In the genomic region with DNA sequence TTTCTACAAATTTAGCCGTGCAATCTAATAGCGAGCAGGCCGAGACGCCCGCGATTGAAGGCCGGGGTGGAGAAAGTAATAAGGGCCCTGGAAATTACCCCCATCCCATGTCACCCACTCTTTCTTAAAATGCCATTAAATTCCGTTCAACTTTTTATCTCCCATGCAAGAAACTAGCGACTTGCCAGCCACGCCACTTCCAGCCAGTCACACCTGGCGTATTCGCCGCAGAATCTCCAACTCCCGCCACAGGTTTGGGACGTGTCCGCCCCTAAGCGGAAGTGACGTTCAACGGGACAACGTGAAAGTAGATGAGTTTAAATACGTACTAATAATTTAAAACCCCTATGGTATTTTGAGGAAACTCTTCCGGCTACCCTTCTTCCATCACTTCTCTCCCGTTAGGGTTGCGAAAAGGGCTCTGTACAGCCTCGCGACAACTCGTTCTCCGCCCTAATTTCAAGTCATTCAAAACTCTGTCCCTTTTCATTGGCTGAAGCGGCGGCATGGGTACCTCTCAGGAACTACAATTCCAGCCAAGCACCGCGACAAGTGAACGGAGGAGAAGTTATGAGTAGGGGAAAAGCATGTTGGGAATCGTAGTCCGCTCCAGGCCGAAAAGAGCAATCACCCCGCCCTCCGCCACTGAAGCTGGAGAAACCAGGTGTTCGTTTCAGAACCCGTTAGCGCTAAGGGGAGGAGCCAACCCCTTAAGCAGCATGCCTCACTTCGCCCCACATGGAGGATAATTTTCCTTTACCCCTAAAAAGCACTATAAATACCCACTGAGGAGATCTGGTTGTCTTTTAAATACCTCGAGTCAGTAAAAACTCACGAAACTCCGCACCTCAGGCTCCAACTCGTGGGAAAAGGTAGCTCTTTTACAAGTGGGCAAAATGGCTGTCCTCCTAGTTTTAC, we compare ENCODE assay signal across 1 cellular context.
TF ChIP-seq lines count a peak whose summit lies in the region.

A gene (minus strand): TSS at position 906 of the 918 bp plus-strand sequence.

TF ChIP-seq in SK-N-SH, 30 proteins besides CTCF, POLR2A, EP300 and RAD21 (continued from another document):
- TF ChIP-seq, protein P1, sequence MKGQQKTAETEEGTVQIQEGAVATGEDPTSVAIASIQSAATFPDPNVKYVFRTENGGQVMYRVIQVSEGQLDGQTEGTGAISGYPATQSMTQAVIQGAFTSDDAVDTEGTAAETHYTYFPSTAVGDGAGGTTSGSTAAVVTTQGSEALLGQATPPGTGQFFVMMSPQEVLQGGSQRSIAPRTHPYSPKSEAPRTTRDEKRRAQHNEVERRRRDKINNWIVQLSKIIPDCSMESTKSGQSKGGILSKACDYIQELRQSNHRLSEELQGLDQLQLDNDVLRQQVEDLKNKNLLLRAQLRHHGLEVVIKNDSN (IDR thresholded peaks at IDR 0.05; ENCODE audit: borderline replicate concordance, low read depth) = no peak; the same call in 1 of the 2 replicates
- TF ChIP-seq RXRA (IDR thresholded peaks at IDR 0.05; ENCODE audit: borderline replicate concordance, low read depth) (no peak), FOSL2 (IDR thresholded peaks at IDR 0.05; ENCODE audit: borderline replicate concordance, low read depth) (no peak), TCF12 (IDR thresholded peaks at IDR 0.05) (0 out of 2 replicates have a peak, but pooled peaks have one; percentile 11), EZH2phosphoT487 (IDR thresholded peaks at IDR 0.05; ENCODE audit: borderline replicate concordance, low read depth) (no peak), GABPA (IDR thresholded peaks at IDR 0.05; ENCODE audit: low read depth) (peak; percentile 78), TEAD4 (IDR thresholded peaks at IDR 0.05; ENCODE audit: borderline replicate concordance, insufficient read depth) (no peak), GATA2 (CRISPR knock-in tag; IDR thresholded peaks at IDR 0.05) (no peak), NRF1 (IDR thresholded peaks at IDR 0.05; ENCODE audit: low read depth, low read length) (no peak), CHD2 (IDR thresholded peaks at IDR 0.05; ENCODE audit: low read length, partially characterized antibody) (peak; percentile 97), SMC3 (IDR thresholded peaks at IDR 0.05; ENCODE audit: low read depth, low read length) (no peak), FOXJ3 (CRISPR knock-in tag; IDR thresholded peaks at IDR 0.05) (no peak), FOXM1 (IDR thresholded peaks at IDR 0.05; ENCODE audit: low read depth) (no peak), ELF1 (IDR thresholded peaks at IDR 0.05) (peak; percentile 28; the same call in 1 of the 2 replicates), YY1 (IDR thresholded peaks at IDR 0.05; ENCODE audit: low read depth) (peak; percentile 89; the same call in 1 of the 2 replicates), TAF1 (IDR thresholded peaks at IDR 0.05; ENCODE audit: borderline replicate concordance, low read depth, low read length) (0 out of 2 replicates have a peak, but pooled peaks have one; percentile 28), NFIC (IDR thresholded peaks at IDR 0.05; ENCODE audit: borderline replicate concordance) (no peak), JUND (IDR thresholded peaks at IDR 0.05) (no peak)
- TF ChIP-seq, protein P2, sequence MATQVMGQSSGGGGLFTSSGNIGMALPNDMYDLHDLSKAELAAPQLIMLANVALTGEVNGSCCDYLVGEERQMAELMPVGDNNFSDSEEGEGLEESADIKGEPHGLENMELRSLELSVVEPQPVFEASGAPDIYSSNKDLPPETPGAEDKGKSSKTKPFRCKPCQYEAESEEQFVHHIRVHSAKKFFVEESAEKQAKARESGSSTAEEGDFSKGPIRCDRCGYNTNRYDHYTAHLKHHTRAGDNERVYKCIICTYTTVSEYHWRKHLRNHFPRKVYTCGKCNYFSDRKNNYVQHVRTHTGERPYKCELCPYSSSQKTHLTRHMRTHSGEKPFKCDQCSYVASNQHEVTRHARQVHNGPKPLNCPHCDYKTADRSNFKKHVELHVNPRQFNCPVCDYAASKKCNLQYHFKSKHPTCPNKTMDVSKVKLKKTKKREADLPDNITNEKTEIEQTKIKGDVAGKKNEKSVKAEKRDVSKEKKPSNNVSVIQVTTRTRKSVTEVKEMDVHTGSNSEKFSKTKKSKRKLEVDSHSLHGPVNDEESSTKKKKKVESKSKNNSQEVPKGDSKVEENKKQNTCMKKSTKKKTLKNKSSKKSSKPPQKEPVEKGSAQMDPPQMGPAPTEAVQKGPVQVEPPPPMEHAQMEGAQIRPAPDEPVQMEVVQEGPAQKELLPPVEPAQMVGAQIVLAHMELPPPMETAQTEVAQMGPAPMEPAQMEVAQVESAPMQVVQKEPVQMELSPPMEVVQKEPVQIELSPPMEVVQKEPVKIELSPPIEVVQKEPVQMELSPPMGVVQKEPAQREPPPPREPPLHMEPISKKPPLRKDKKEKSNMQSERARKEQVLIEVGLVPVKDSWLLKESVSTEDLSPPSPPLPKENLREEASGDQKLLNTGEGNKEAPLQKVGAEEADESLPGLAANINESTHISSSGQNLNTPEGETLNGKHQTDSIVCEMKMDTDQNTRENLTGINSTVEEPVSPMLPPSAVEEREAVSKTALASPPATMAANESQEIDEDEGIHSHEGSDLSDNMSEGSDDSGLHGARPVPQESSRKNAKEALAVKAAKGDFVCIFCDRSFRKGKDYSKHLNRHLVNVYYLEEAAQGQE (IDR thresholded peaks at IDR 0.05; ENCODE audit: low read depth, low read length) = 0 out of 2 replicates have a peak, but pooled peaks have one; percentile 24
- TF ChIP-seq, protein P3, sequence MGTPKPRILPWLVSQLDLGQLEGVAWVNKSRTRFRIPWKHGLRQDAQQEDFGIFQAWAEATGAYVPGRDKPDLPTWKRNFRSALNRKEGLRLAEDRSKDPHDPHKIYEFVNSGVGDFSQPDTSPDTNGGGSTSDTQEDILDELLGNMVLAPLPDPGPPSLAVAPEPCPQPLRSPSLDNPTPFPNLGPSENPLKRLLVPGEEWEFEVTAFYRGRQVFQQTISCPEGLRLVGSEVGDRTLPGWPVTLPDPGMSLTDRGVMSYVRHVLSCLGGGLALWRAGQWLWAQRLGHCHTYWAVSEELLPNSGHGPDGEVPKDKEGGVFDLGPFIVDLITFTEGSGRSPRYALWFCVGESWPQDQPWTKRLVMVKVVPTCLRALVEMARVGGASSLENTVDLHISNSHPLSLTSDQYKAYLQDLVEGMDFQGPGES (IDR thresholded peaks at IDR 0.05; ENCODE audit: low read depth, low read length) = 0 out of 2 replicates have a peak, but pooled peaks have one; percentile 14
TF ChIP-seq in SK-N-SH: peak in this region for 14.
